ENCODE assay signal across 8 cellular contexts in the genomic region with DNA sequence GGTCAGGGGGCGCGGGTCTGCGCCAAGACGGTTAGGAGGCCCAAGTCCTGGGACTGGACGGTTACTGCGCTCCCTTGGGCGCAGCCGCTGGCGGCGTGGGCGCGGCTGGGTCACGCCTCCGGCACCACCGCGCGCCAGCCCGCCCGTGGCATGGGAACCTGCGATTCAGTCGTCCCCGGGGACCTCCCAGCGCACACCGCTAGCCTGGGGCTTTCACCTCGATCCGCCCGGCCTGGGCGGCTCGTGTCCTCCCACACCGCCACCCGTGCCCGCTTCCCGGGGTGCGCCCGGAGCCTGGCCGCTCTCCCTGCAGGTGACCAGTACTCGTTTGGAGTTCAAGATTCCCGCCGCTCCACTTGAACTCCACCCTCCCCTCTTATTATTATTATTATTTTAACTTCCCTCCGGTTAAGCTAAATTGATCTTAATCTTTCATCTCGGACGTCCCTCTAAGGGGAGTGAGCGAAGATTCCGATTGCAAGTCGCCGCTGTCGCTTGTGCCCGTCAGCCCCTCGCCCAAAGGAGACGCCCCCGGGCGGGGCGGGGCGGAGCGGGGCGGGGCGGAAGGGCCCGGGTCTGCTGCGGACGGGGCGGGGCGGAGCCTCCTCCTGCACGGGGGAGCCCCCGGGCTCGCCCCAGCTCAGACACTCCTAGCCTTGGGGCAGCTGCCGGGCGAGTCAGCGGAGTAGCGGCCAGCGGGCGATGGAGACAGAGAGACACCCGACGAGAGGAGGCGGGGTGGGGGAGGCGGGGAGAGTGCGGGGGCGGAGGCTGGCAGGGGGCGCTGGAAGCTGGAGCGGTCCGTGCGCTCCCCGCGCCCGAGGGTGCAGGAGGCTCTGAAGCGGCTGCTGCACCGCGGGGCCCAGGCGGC. TPM values are rescaled to one million over a fixed set of nuclear protein-coding genes. Genes with fewer than 3 reads are reported as not detected.
DNase-seq lines count a peak whose midpoint lies in the region; ATAC-seq lines count a peak whose summit lies in the region.

A gene with protein sequence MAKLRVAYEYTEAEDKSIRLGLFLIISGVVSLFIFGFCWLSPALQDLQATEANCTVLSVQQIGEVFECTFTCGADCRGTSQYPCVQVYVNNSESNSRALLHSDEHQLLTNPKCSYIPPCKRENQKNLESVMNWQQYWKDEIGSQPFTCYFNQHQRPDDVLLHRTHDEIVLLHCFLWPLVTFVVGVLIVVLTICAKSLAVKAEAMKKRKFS (plus strand): TSS at position 643 of the 871 bp plus-strand sequence. CDS start 445 bp downstream, outside the sequence.

- H3K9me3 Mint-ChIP-seq in dendritic cell treated with granulocyte-macrophage colony-stimulating factor and Interleukin-4, amounts not matched to agents 40 ng/mL and 50 ng/mL, for 4 days, result no peaks in the 10 kb centered on the region

- H3K4me3 Mint-ChIP-seq in dendritic cell treated with granulocyte-macrophage colony-stimulating factor and Interleukin-4, amounts not matched to agents 40 ng/mL and 50 ng/mL, for 4 days, result peak within 1 kb of the TSS; percentile 77

- H3K27me3 Mint-ChIP-seq in dendritic cell treated with granulocyte-macrophage colony-stimulating factor and Interleukin-4, amounts not matched to agents 40 ng/mL and 50 ng/mL, for 4 days, result peaks cover 32% of the 10 kb centered on the region

- no peak within 1 kb of the TSS for H3K27ac Mint-ChIP-seq in dendritic cell treated with granulocyte-macrophage colony-stimulating factor and Interleukin-4, amounts not matched to agents 40 ng/mL and 50 ng/mL, for 4 days

- no peaks in the 10 kb centered on the region for H3K36me3 Mint-ChIP-seq in dendritic cell treated with granulocyte-macrophage colony-stimulating factor and Interleukin-4, amounts not matched to agents 40 ng/mL and 50 ng/mL, for 4 days (ENCODE audit: low read depth)

- ATAC-seq in GM18868 (IDR thresholded peaks at IDR 0.05; ENCODE audit: unreplicated experiment) (peak; percentile 82), HG03097 (IDR thresholded peaks at IDR 0.05; ENCODE audit: low FRiP score, unreplicated experiment) (peak; percentile 83)

- DNase-seq in A172 (ENCODE audit: low spot score) (peak; percentile 46), NCI-H345 (lab: John Stamatoyannopoulos, UW) (peak; percentile 92), lung microvascular endothelial cell (ENCODE audit: low read depth in 2 of 2) (peak; percentile 26 to 30)
- peak; percentile 60 for DNase-seq in activated CD4-positive, alpha-beta T cell treated with anti-CD3 and anti-CD28 coated beads, Interleukin-2, amount 50 U/mL, for 1 hour
- peak; percentile 35 for DNase-seq in stimulated activated CD8-positive, alpha-beta memory T cell treated with anti-CD3 and anti-CD28 coated beads, Interleukin-12 subunit alpha, Interleukin-12 subunit beta, amount 100 ng/mL, for 1 hour (ENCODE audit: low read depth)

- H3K4me1 Mint-ChIP-seq in dendritic cell treated with granulocyte-macrophage colony-stimulating factor and Interleukin-4, amounts not matched to agents 40 ng/mL and 50 ng/mL, for 4 days (ENCODE audit: low read depth), result peaks cover 22% of the 10 kb centered on the region

- intact Hi-C loops in dendritic cell treated with granulocyte-macrophage colony-stimulating factor and Interleukin-4, amounts not matched to agents 40 ng/mL and 50 ng/mL, for 4 days (cut with micrococcal nuclease), result loop anchor here (5.0 kb wide), 1 partner anchor 124 kb away; the partner anchor contains the start of gene CNOT2

RNA-seq across cellular contexts. Expression of the gene that starts here (rescaled TPM):
- total RNA-seq in A172 (2014; rRNA removed; shearing (Covaris generic)), result 0.95 and 1.1 TPM in 2 replicates
- 0.22 and 0.60 TPM in 2 replicates for total RNA-seq in lung microvascular endothelial cell

Comparison
In these comparisons a context has a peak if more than half of its experiments do, and no peak if none do; other contexts are left out.
1. Peak in every context shown above with its lines: DNase-seq and ATAC-seq.
2. Peak in DNase-seq in lung microvascular endothelial cell; RNA of the gene not detected or under 1 TPM.
3. DNase-seq: peak in every context shown above with its lines; median percentile 92 in NCI-H345; 60 in activated CD4-positive, alpha-beta T cell treated with anti-CD3 and anti-CD28 coated beads, Interleukin-2, amount 50 U/mL, for 1 hour; 46 in A172; 35 in stimulated activated CD8-positive, alpha-beta memory T cell treated with anti-CD3 and anti-CD28 coated beads, Interleukin-12 subunit alpha, Interleukin-12 subunit beta, amount 100 ng/mL, for 1 hour; 28 in lung microvascular endothelial cell.